15 cellular contexts compared by ENCODE assay signal in the genomic region with DNA sequence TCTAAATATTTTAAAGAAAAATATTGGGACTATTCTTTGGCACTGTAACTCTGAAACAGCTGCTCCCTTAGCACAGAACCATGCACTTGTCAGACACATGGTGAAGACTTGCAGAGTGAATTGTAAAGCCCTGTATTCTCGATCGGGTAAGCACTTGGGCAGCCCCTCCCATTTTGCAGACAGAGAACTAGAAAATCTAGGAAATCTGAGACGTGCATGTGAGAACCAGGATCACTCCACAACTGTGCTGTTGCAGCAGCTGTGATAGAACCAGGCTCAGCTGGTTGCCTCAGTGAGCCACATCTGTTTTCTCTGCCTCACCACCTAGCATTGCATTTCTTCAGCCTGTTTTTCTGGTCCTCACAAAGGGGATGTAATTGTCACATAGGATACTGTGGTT.
DNase-seq lines count a peak whose midpoint lies in the region; ATAC-seq and TF ChIP-seq lines count a peak whose summit lies in the region.
"Had no signal": no experiment of that assay in that cellular context is flagged by ENCODE, and none has a peak within 500 bp of the region (broad histone marks: within the 10 kb centered on the region; RNA-seq: fewer than 3 reads in every experiment).

No MANE protein-coding gene starts in this region.

- CTCF ChIA-PET in HEK293T (lab: Yijun Ruan, JAX), result interaction anchor here (0.7 to 1.1 kb wide), 4 partner anchors 32 to 93 kb away, joined by 3 to 5 read pairs (median 3); partner anchors contain the start of gene HINT3

- no peak for ATAC-seq in GM21529 (IDR thresholded peaks at IDR 0.05; ENCODE audit: unreplicated experiment)
- ATAC-seq: CD8-positive, alpha-beta T cell; Panc1 had no signal

- DNase-seq in DMS 273 (lab: John Stamatoyannopoulos, UW; ENCODE audit: unreplicated experiment) (peak; percentile 82), HEK293T (ENCODE audit: extremely low spot score) (peak; percentile 24), SK-N-DZ (ENCODE audit: low spot score) (peak; percentile 18), myocyte (ENCODE audit: low read depth) (peak; percentile 34), HCEC 1CT (no peak)
- no peak for DNase-seq in NK-92 treated with Interleukin-12 subunit alpha and Interleukin-12 subunit beta, amount 100 ng/mL, for 24 hours (lab: John Stamatoyannopoulos, UW)
- DNase-seq: Calu3; CD8-positive, alpha-beta T cell; H7; NCI-H1105; NCI-H187; NCI-H446 treated with DMSO at 0.1 percent for 48 hours; SW 1271 had no signal

- POLR2A ChIA-PET in HEK293T (lab: Yijun Ruan, JAX), result interaction anchor here (1.9 kb wide), 1 partner anchor 95 kb away, joined by 6 read pairs; the partner anchor contains the start of gene NCOA7

TF ChIP-seq in HEK293T, 16 proteins besides CTCF, POLR2A, EP300 and RAD21:
- TF ChIP-seq SP1 (IDR thresholded peaks at IDR 0.05) (no peak), CTBP1 (IDR thresholded peaks at IDR 0.05; ENCODE audit: borderline replicate concordance) (no peak), LEF1 (IDR thresholded peaks at IDR 0.05; ENCODE audit: borderline replicate concordance) (no peak), FOXK2 (IDR thresholded peaks at IDR 0.05) (no peak), SUZ12 (IDR thresholded peaks at IDR 0.05) (no peak), TARDBP (IDR thresholded peaks at IDR 0.05) (no peak), BHLHE40 (IDR thresholded peaks at IDR 0.05; ENCODE audit: borderline replicate concordance) (no peak), FOXA1 (IDR thresholded peaks at IDR 0.05) (no peak), L3MBTL2 (conservative IDR thresholded peaks at IDR 0.05) (no peak), ZNF384 (IDR thresholded peaks at IDR 0.05) (no peak), ARNT (IDR thresholded peaks at IDR 0.05) (no peak), ELF4 (IDR thresholded peaks at IDR 0.05) (no peak), NFRKB (IDR thresholded peaks at IDR 0.05) (no peak)
- TF ChIP-seq, protein P1, sequence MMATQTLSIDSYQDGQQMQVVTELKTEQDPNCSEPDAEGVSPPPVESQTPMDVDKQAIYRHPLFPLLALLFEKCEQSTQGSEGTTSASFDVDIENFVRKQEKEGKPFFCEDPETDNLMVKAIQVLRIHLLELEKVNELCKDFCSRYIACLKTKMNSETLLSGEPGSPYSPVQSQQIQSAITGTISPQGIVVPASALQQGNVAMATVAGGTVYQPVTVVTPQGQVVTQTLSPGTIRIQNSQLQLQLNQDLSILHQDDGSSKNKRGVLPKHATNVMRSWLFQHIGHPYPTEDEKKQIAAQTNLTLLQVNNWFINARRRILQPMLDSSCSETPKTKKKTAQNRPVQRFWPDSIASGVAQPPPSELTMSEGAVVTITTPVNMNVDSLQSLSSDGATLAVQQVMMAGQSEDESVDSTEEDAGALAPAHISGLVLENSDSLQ (IDR thresholded peaks at IDR 0.05), result no peak

Comparison
In these comparisons a context has a peak if more than half of its experiments do, and no peak if none do; other contexts are left out.
1. DNase-seq: peak in DMS 273 (single experiment), HEK293T (single experiment), SK-N-DZ (single experiment) and myocyte (single experiment); none in NK-92 treated with Interleukin-12 subunit alpha and Interleukin-12 subunit beta, amount 100 ng/mL, for 24 hours (single experiment) and HCEC 1CT (single experiment).